9 cellular contexts compared by ENCODE assay signal in the genomic region with DNA sequence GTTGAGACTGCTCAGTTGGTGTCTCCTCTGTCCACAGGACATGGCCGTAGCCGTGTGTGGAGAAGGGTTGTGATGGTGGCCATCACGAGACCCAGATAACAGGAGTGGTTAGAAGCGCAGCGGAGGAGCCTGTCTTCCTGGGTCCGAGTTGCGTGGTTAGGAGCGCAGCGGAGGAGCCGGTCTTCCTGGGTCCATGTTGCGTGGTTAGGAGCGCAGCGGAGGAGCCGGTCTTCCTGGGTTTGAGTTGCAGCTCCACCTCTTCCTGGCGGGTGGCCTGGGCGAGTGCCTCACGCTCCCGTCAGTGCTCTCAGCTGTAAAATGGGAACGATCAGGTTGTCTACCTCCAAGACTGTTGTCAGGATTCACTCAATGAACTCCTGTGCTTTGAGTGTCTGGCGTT.
"Had no signal": no experiment of that assay in that cellular context is flagged by ENCODE, and none has a peak within 500 bp of the region (broad histone marks: within the 10 kb centered on the region; RNA-seq: fewer than 3 reads in every experiment).

No MANE protein-coding gene starts in this region.

- H3K4me3 Mint-ChIP-seq: GM23338, H9, HFFc6 had no signal

- H3K27ac Mint-ChIP-seq: GM23338, HFFc6 had no signal

- H3K9me3 Mint-ChIP-seq: GM23338, H9, HFFc6 had no signal

- ATAC-seq: GM23338, HCT116 had no signal

- H3K27ac ChIP-seq: GM23248 had no signal

- H3K4me1 ChIP-seq: HAP-1 had no signal

- DNase-seq: GM23248, GOT3, H7, H9, HCEC 1CT, HFFc6 had no signal

- H3K4me3 ChIP-seq: GM23248, GM23338, HAP-1 had no signal

- H3K9me3 ChIP-seq: HAP-1 had no signal

- H3K36me3 ChIP-seq: HAP-1 had no signal
